Comparison of ENCODE assay signal across 1 cellular context in genomic region chr6:69933239-69933638, GRCh38.
TF ChIP-seq lines count a peak whose summit lies in the region.

No MANE protein-coding gene starts in this region.

TF ChIP-seq in GM23338, 12 proteins besides CTCF, POLR2A, EP300 and RAD21:
- no peak for TF ChIP-seq ZNF462 (CRISPR knock-in tag; IDR thresholded peaks at IDR 0.05)
- TF ChIP-seq ETS1 (IDR thresholded peaks at IDR 0.05): no peak
- no peak for TF ChIP-seq EZH2phosphoT487 (IDR thresholded peaks at IDR 0.05; ENCODE audit: unreplicated experiment)
- TF ChIP-seq ZNF331 (CRISPR knock-in tag; IDR thresholded peaks at IDR 0.05; ENCODE audit: low read depth): no peak
- TF ChIP-seq ZNF114 (CRISPR knock-in tag; IDR thresholded peaks at IDR 0.05): no peak
- TF ChIP-seq REST (IDR thresholded peaks at IDR 0.05; ENCODE audit: unreplicated experiment): no peak
- TF ChIP-seq CREB1 (CRISPR knock-in tag; IDR thresholded peaks at IDR 0.05; ENCODE audit: low read depth): no peak
- no peak for TF ChIP-seq JUNB (IDR thresholded peaks at IDR 0.05; ENCODE audit: unreplicated experiment)
